ENCODE assay signal across 1 cellular context in the genomic region with DNA sequence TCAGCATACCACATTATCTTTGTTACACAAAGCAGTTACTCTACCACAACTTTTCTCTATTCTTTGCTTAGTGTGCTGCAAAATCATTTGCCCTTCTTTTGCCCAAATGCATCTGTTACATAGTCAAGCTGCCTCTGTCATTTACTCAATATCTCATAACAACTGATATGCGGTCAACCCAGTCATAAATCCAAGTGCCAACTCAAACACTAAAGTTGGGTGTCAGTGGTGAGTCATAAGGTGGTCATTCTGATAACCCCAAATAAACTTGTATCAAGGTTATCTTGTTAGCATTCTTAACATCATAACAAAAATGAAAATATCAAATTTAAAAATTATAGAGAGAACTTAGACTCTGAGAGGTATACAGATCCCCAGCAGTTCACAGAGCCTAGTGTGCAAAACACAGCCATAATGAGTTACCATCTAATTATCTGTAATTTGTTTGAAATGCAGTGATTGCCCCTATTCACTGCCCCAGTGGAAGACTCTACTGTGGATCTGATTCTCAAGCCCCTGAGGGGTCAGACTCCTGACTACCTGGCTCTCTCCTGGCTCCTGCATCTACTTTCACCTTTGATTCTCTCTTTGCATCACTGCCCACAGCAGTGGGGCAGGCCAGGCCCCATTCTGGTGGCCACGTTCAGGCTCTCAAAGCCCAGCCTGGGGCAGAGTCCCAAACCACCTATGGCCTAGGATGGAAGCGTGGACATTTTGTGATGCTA.
TF ChIP-seq lines count a peak whose summit lies in the region.

No MANE protein-coding gene starts in this region.

TF ChIP-seq in IMR-90, 13 proteins besides CTCF, POLR2A, EP300 and RAD21 (continued from another document):
- TF ChIP-seq, protein P1, sequence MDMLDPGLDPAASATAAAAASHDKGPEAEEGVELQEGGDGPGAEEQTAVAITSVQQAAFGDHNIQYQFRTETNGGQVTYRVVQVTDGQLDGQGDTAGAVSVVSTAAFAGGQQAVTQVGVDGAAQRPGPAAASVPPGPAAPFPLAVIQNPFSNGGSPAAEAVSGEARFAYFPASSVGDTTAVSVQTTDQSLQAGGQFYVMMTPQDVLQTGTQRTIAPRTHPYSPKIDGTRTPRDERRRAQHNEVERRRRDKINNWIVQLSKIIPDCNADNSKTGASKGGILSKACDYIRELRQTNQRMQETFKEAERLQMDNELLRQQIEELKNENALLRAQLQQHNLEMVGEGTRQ (IDR thresholded peaks at IDR 0.05; ENCODE audit: low read depth, low read length): no peak
- no peak for TF ChIP-seq MXI1 (IDR thresholded peaks at IDR 0.05; ENCODE audit: borderline replicate concordance, low read depth, low read length)
- no peak for TF ChIP-seq MAZ (IDR thresholded peaks at IDR 0.05; ENCODE audit: borderline replicate concordance, low read depth, low read length)
- TF ChIP-seq BHLHE40 (IDR thresholded peaks at IDR 0.05; ENCODE audit: low read depth, low read length): no peak
- TF ChIP-seq NFE2L2 (IDR thresholded peaks at IDR 0.05; ENCODE audit: low read depth, low read length): no peak
- no peak for TF ChIP-seq FOS (IDR thresholded peaks at IDR 0.05; ENCODE audit: low read depth, low read length)
- no peak for TF ChIP-seq RFX5 (IDR thresholded peaks at IDR 0.05; ENCODE audit: low read depth, low read length)
- TF ChIP-seq, protein P2, sequence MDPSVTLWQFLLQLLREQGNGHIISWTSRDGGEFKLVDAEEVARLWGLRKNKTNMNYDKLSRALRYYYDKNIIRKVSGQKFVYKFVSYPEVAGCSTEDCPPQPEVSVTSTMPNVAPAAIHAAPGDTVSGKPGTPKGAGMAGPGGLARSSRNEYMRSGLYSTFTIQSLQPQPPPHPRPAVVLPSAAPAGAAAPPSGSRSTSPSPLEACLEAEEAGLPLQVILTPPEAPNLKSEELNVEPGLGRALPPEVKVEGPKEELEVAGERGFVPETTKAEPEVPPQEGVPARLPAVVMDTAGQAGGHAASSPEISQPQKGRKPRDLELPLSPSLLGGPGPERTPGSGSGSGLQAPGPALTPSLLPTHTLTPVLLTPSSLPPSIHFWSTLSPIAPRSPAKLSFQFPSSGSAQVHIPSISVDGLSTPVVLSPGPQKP (IDR thresholded peaks at IDR 0.05; ENCODE audit: borderline replicate concordance, low read depth, low read length): no peak
- no peak for TF ChIP-seq SMC3 (IDR thresholded peaks at IDR 0.05; ENCODE audit: low read depth, low read length)
TF ChIP-seq in IMR-90: peak in this region for 0.
